In genomic region chr16:4987580-4988374, GRCh38 we compare ENCODE assay signal across 1 cellular context.
A peak's percentile ranks its signal among the peaks of the same experiment; 100 is the strongest.
TF ChIP-seq lines count a peak whose summit lies in the region.

No MANE protein-coding gene starts in this region.

TF ChIP-seq in HepG2, 621 proteins besides CTCF, POLR2A, EP300 and RAD21 (continued from another document):
- 0 out of 2 replicates have a peak, but pooled peaks have one; percentile 14 for TF ChIP-seq ZNF574 (CRISPR knock-in tag; IDR thresholded peaks at IDR 0.05)
- TF ChIP-seq MNT (IDR thresholded peaks at IDR 0.05): peak; percentile 81
- TF ChIP-seq ZNF883 (CRISPR knock-in tag; IDR thresholded peaks at IDR 0.05; ENCODE audit: not compliant biosample characterization): no peak
- no peak for TF ChIP-seq ZBTB34 (CRISPR knock-in tag; IDR thresholded peaks at IDR 0.05)
- no peak for TF ChIP-seq ZNF816 (CRISPR knock-in tag; IDR thresholded peaks at IDR 0.05; ENCODE audit: borderline replicate concordance)
- no peak for TF ChIP-seq NR2F1 (CRISPR knock-in tag; IDR thresholded peaks at IDR 0.05)
- TF ChIP-seq ZNF331 (CRISPR knock-in tag; IDR thresholded peaks at IDR 0.05): no peak
- no peak for TF ChIP-seq ZNF547 (CRISPR knock-in tag; IDR thresholded peaks at IDR 0.05)
- TF ChIP-seq BRF2 (CRISPR knock-in tag; IDR thresholded peaks at IDR 0.05): no peak
- TF ChIP-seq IRF2 (CRISPR knock-in tag; IDR thresholded peaks at IDR 0.05): no peak
- TF ChIP-seq ZBTB7A (CRISPR knock-in tag; IDR thresholded peaks at IDR 0.05): 0 out of 2 replicates have a peak, but pooled peaks have one; percentile 16
- TF ChIP-seq BCL3 (CRISPR knock-in tag; IDR thresholded peaks at IDR 0.05): no peak
- peak; percentile 88 for TF ChIP-seq HNRNPL (IDR thresholded peaks at IDR 0.05; ENCODE audit: low read depth, low read length)
- no peak for TF ChIP-seq ZFP41 (CRISPR knock-in tag; IDR thresholded peaks at IDR 0.05; ENCODE audit: borderline replicate concordance)
- TF ChIP-seq PRDM4 (CRISPR knock-in tag; IDR thresholded peaks at IDR 0.05; ENCODE audit: borderline replicate concordance): no peak
- TF ChIP-seq ZNF607 (CRISPR knock-in tag; IDR thresholded peaks at IDR 0.05; ENCODE audit: borderline replicate concordance): 0 out of 2 replicates have a peak, but pooled peaks have one; percentile 8
- no peak for TF ChIP-seq ZC3H4 (CRISPR knock-in tag; IDR thresholded peaks at IDR 0.05; ENCODE audit: borderline replicate concordance)
- TF ChIP-seq ZBTB38 (CRISPR knock-in tag; IDR thresholded peaks at IDR 0.05): no peak
- TF ChIP-seq NFKBIZ (CRISPR knock-in tag; IDR thresholded peaks at IDR 0.05): no peak
- no peak for TF ChIP-seq ZNF512B (CRISPR knock-in tag; IDR thresholded peaks at IDR 0.05; ENCODE audit: borderline replicate concordance)
- TF ChIP-seq CCAR2 (optimal IDR thresholded peaks at IDR 0.05; ENCODE audit: low read depth, low read length): no peak
- no peak; the same call in 1 of the 2 replicates for TF ChIP-seq ZNF224 (CRISPR knock-in tag; IDR thresholded peaks at IDR 0.05)
- no peak for TF ChIP-seq USF2 (IDR thresholded peaks at IDR 0.05; ENCODE audit: low read depth, low read length)
- no peak for TF ChIP-seq USF2 (CRISPR knock-in tag; IDR thresholded peaks at IDR 0.05; ENCODE audit: borderline replicate concordance)
- no peak for TF ChIP-seq SIX1 (CRISPR knock-in tag; IDR thresholded peaks at IDR 0.05; ENCODE audit: borderline replicate concordance)
- TF ChIP-seq ZNF782 (CRISPR knock-in tag; IDR thresholded peaks at IDR 0.05; ENCODE audit: borderline replicate concordance): no peak
